Comparison of ENCODE assay signal across 19 cellular contexts in genomic region chr7:22969010-22969431, GRCh38. TPM values are rescaled to one million over a fixed set of nuclear protein-coding genes. Genes with fewer than 3 reads are reported as not detected.
DNase-seq lines count a peak whose midpoint lies in the region; ATAC-seq and TF ChIP-seq lines count a peak whose summit lies in the region.
"Had no signal": no experiment of that assay in that cellular context is flagged by ENCODE, and none has a peak within 500 bp of the region (broad histone marks: within the 10 kb centered on the region; RNA-seq: fewer than 3 reads in every experiment).

No MANE protein-coding gene starts in this region.

- no peak for TF ChIP-seq CTCF in gastroesophageal sphincter (IDR thresholded peaks at IDR 0.05)

- DNase-seq in EH (ENCODE audit: low read depth) (peak; percentile 14), NCI-H2029 (lab: John Stamatoyannopoulos, UW) (peak; percentile 27), sciatic nerve (ENCODE audit: low spot score) (no peak), inferior parietal cortex (ENCODE audit: extremely low spot score) (no peak)
- no peak for DNase-seq in activated naive CD4-positive, alpha-beta T cell treated with anti-CD3 and anti-CD28 coated beads, Interleukin-2, amount 50 U/mL, for 72 hours (ENCODE audit: low spot score in 2 of 2)
- no peak for DNase-seq in activated naive CD4-positive, alpha-beta T cell (lab: John Stamatoyannopoulos, UW)
- DNase-seq in activated CD4-positive, alpha-beta T cell treated with anti-CD3 and anti-CD28 coated beads, Interleukin-2, amount 10 ng/mL, durations not matched to agents 24 days and 14 days: no peak
- DNase-seq: CD4-positive, alpha-beta memory T cell; H7; HFFc6; MG63; NCI-H1048; NCI-H1436 treated with DMSO at 0.1 percent for 48 hours; NCI-H524; NCI-H82; OCI-M1; SHP77 treated with DMSO at 0.1 percent for 48 hours had no signal

- no peak overlapping the region for H3K4me3 ChIP-seq in gastroesophageal sphincter
- H3K4me3 ChIP-seq: MG63 had no signal

- peaks cover 0 to 52% of the 10 kb centered on the region in 2 donors for H3K36me3 ChIP-seq in gastroesophageal sphincter

- 33 to 100% methylated on average over 1 of the region's 3 CpGs for WGBS in gastroesophageal sphincter (ENCODE audit: low coverage in 1 of 2), 2 donors

- H3K27me3 Mint-ChIP-seq in activated CD4-positive, alpha-beta T cell treated with anti-CD3 and anti-CD28 coated beads, Interleukin-2, amount 10 ng/mL, durations not matched to agents 24 days and 14 days: no peaks in the 10 kb centered on the region
- H3K27me3 Mint-ChIP-seq: CD4-positive, alpha-beta memory T cell had no signal

- no peak overlapping the region for H3K27ac Mint-ChIP-seq in activated naive CD4-positive, alpha-beta T cell treated with anti-CD3 and anti-CD28 coated beads, Interleukin-2, amount 50 U/mL, for 72 hours
- H3K27ac Mint-ChIP-seq in activated CD4-positive, alpha-beta T cell treated with anti-CD3 and anti-CD28 coated beads, Interleukin-2, amount 10 ng/mL, durations not matched to agents 24 days and 14 days: no peak overlapping the region
- H3K27ac Mint-ChIP-seq: CD4-positive, alpha-beta memory T cell; HFFc6 had no signal

- no peak overlapping the region for H3K4me3 Mint-ChIP-seq in activated CD4-positive, alpha-beta T cell treated with anti-CD3 and anti-CD28 coated beads, Interleukin-2, amount 10 ng/mL, durations not matched to agents 24 days and 14 days
- H3K4me3 Mint-ChIP-seq: CD4-positive, alpha-beta memory T cell; HFFc6 had no signal

- H3K4me1 Mint-ChIP-seq in activated CD4-positive, alpha-beta T cell treated with anti-CD3 and anti-CD28 coated beads, Interleukin-2, amount 10 ng/mL, durations not matched to agents 24 days and 14 days: no peaks in the 10 kb centered on the region
- H3K4me1 Mint-ChIP-seq: CD4-positive, alpha-beta memory T cell had no signal

- H3K27me3 ChIP-seq in gastroesophageal sphincter: no peaks in the 10 kb centered on the region
- H3K27me3 ChIP-seq: MG63 had no signal

- no peak for TF ChIP-seq POLR2A in gastroesophageal sphincter (IDR thresholded peaks at IDR 0.05)

- intact Hi-C loops in sciatic nerve (cut with DNase I): no loop called here
- intact Hi-C loops in activated CD4-positive, alpha-beta T cell treated with anti-CD3 and anti-CD28 coated beads, Interleukin-2, amount 10 ng/mL, durations not matched to agents 24 days and 14 days (cut with micrococcal nuclease): no loop called here

- H3K9me3 ChIP-seq in gastroesophageal sphincter: no peaks in the 10 kb centered on the region

- TF ChIP-seq EP300 in gastroesophageal sphincter (IDR thresholded peaks at IDR 0.05): no peak

- no peaks in the 10 kb centered on the region for H3K9me3 Mint-ChIP-seq in activated naive CD4-positive, alpha-beta T cell treated with anti-CD3 and anti-CD28 coated beads, Interleukin-2, amount 50 U/mL, for 72 hours
- H3K9me3 Mint-ChIP-seq in activated CD4-positive, alpha-beta T cell treated with anti-CD3 and anti-CD28 coated beads, Interleukin-2, amount 10 ng/mL, durations not matched to agents 24 days and 14 days: no peaks in the 10 kb centered on the region
- H3K9me3 Mint-ChIP-seq: CD4-positive, alpha-beta memory T cell; HFFc6 had no signal

- no peaks in the 10 kb centered on the region for H3K4me1 ChIP-seq in gastroesophageal sphincter

- H3K36me3 Mint-ChIP-seq in activated naive CD4-positive, alpha-beta T cell treated with anti-CD3 and anti-CD28 coated beads, Interleukin-2, amount 50 U/mL, for 72 hours: no peaks in the 10 kb centered on the region
- H3K36me3 Mint-ChIP-seq in activated CD4-positive, alpha-beta T cell treated with anti-CD3 and anti-CD28 coated beads, Interleukin-2, amount 10 ng/mL, durations not matched to agents 24 days and 14 days (ENCODE audit: low read depth): peaks cover 50% of the 10 kb centered on the region

- ATAC-seq in gastroesophageal sphincter: peak; percentile 71
- ATAC-seq in sciatic nerve: peak; percentile 71
- no peak for ATAC-seq in activated naive CD4-positive, alpha-beta T cell treated with anti-CD3 and anti-CD28 coated beads, Interleukin-2, amount 50 U/mL, for 72 hours
- ATAC-seq: SK-N-SH treated with all-trans-retinoic acid at 6 μM for 48 hours had no signal

- no peak overlapping the region for H3K27ac ChIP-seq in gastroesophageal sphincter

RNA-seq across cellular contexts. Expression of gene HYCC1, which starts 44.9 kb away (rescaled TPM):
- total RNA-seq in gastroesophageal sphincter (10 to 100 TPM; 39.7 to 87.7 (median 52.7) TPM), sciatic nerve (60.0 TPM)
- total RNA-seq in activated naive CD4-positive, alpha-beta T cell treated with anti-CD3 and anti-CD28 coated beads, Interleukin-2, amount 50 U/mL, for 72 hours: 10 to 100 TPM; 17.6 to 18.3 TPM
- 33.7 and 41.5 TPM in 2 replicates for total RNA-seq in activated CD4-positive, alpha-beta T cell treated with anti-CD3 and anti-CD28 coated beads, Interleukin-2, amount 10 ng/mL, durations not matched to agents 24 days and 14 days

Comparison
In these comparisons a context has a peak if more than half of its experiments do, and no peak if none do; other contexts are left out.
1. DNase-seq: peak in EH (single experiment) and NCI-H2029 (single experiment); none in sciatic nerve (single experiment), inferior parietal cortex (single experiment), activated naive CD4-positive, alpha-beta T cell treated with anti-CD3 and anti-CD28 coated beads, Interleukin-2, amount 50 U/mL, for 72 hours (0 of 2), activated naive CD4-positive, alpha-beta T cell (0 of 4) and activated CD4-positive, alpha-beta T cell treated with anti-CD3 and anti-CD28 coated beads, Interleukin-2, amount 10 ng/mL, durations not matched to agents 24 days and 14 days (single experiment).
2. ATAC-seq: peak in gastroesophageal sphincter (single experiment) and sciatic nerve (single experiment); none in activated naive CD4-positive, alpha-beta T cell treated with anti-CD3 and anti-CD28 coated beads, Interleukin-2, amount 50 U/mL, for 72 hours (0 of 2).